Comparison of ENCODE assay signal across 1 cellular context in genomic region chr22:40665312-40665711, GRCh38.
TF ChIP-seq lines count a peak whose summit lies in the region.

No MANE protein-coding gene starts in this region.

TF ChIP-seq in WTC11, 78 proteins besides CTCF, POLR2A, EP300 and RAD21 (continued from another document):
- no peak for TF ChIP-seq AR (CRISPR knock-in tag; IDR thresholded peaks at IDR 0.05)
- TF ChIP-seq ARID4B (CRISPR knock-in tag; IDR thresholded peaks at IDR 0.05; ENCODE audit: borderline replicate concordance) = no peak
TF ChIP-seq in WTC11: peak in this region for 0.
